18 cellular contexts compared by ENCODE assay signal in genomic region chr4:21830272-21830671, GRCh38.
A peak's percentile ranks its signal among the peaks of the same experiment; 100 is the strongest.
DNase-seq lines count a peak whose midpoint lies in the region; ATAC-seq and TF ChIP-seq lines count a peak whose summit lies in the region.
"Had no signal": no experiment of that assay in that cellular context is flagged by ENCODE, and none has a peak within 500 bp of the region (broad histone marks: within the 10 kb centered on the region; RNA-seq: fewer than 3 reads in every experiment).

No MANE protein-coding gene starts in this region.

- H3K9me3 Mint-ChIP-seq in MCF 10A (ENCODE audit: unreplicated experiment) = no peaks in the 10 kb centered on the region
- H3K9me3 Mint-ChIP-seq: GM23338 had no signal

- H3K79me2 ChIP-seq in mammary epithelial cell (ENCODE audit: insufficient read depth, low read length) = no peaks in the 10 kb centered on the region

- in situ Hi-C loops in mammary epithelial cell (cut with MboI; ENCODE audit: low sequenced_read_pairs in 2 of 2) = no loop called here

- BruUV-seq in MCF 10A (replicated peaks; lab: Mats Ljungman, UMichigan) (no TSS peak), mammary epithelial cell (replicated peaks; lab: Mats Ljungman, UMichigan) (no TSS peak)

- 86% methylated on average over 5 of the region's 5 CpGs for WGBS in mammary epithelial cell (ENCODE audit: low coverage, missing lambda C conversion rate)
- 66 to 88% (median 73%) methylated on average over 5 of the region's 5 CpGs for whole genome bisulfite sequencing in spleen, 5 donors

- intact Hi-C loops in MCF 10A (cut with micrococcal nuclease) = no loop called here
- intact Hi-C loops in mammary epithelial cell (cut with micrococcal nuclease) = no loop called here
- intact Hi-C loops in spleen (cut with DNase I; ENCODE audit: low total_unique reads) = no loop called here

- no peaks in the 10 kb centered on the region for H3K4me1 Mint-ChIP-seq in MCF 10A (ENCODE audit: insufficient read depth, unreplicated experiment)
- H3K4me1 Mint-ChIP-seq: CD14-positive monocyte, GM23338, IgD-negative memory B cell had no signal

- CTCF ChIA-PET in MCF 10A (lab: Yijun Ruan, JAX) = no interaction called here
- CTCF ChIA-PET in mammary epithelial cell (lab: Charles Lee; ENCODE audit: low non-redundant PET) = no interaction called here

- POLR2A ChIA-PET in MCF 10A (lab: Yijun Ruan, JAX) = interaction anchor here (0.6 kb wide), 1 partner anchor 32 kb away, joined by 3 read pairs; no protein-coding TSS in a partner anchor

- H3K4me3 Mint-ChIP-seq in MCF 10A (ENCODE audit: unreplicated experiment) = no peak overlapping the region
- H3K4me3 Mint-ChIP-seq: CD14-positive monocyte, GM23338, IgD-negative memory B cell had no signal

- H3K9ac ChIP-seq in mammary epithelial cell (ENCODE audit: insufficient read depth, low read length) = no peak overlapping the region

- no peaks in the 10 kb centered on the region for H3K27me3 Mint-ChIP-seq in MCF 10A (ENCODE audit: insufficient read depth, unreplicated experiment)
- H3K27me3 Mint-ChIP-seq: IgD-negative memory B cell had no signal

- dilution Hi-C loops in mammary epithelial cell (cut with HindIII; ENCODE audit: low sequenced_read_pairs) = no loop called here

- H3K4me2 ChIP-seq in mammary epithelial cell (ENCODE audit: insufficient read depth, low read depth, low read length) = no peak overlapping the region
- H3K4me2 ChIP-seq: GM23338 had no signal

- H3K27ac ChIP-seq in mammary epithelial cell (ENCODE audit: insufficient read depth, low read depth, low read length) (no peak overlapping the region), spleen (no peak overlapping the region)
- H3K27ac ChIP-seq: 22Rv1 had no signal

- DNase-seq in MCF 10A (ENCODE audit: unreplicated experiment) (peak; percentile 6), mammary epithelial cell (no peak), fibroblast of mammary gland (ENCODE audit: low read depth) (peak; percentile 20), spleen (peak; percentile 59), DMS79 treated with DMSO at 0.1 percent for 48 hours (lab: John Stamatoyannopoulos, UW) (no peak), NOMO-1 treated with DMSO at 0.1 percent for 48 hours (lab: John Stamatoyannopoulos, UW; ENCODE audit: unreplicated experiment) (no peak)
- DNase-seq: Karpas-422, NCI-H1105 treated with DMSO at 0.1 percent for 48 hours, NCI-H1694, NCI-H510A, NCI-H774, SW 1271 had no signal

- H2AFZ ChIP-seq in mammary epithelial cell (ENCODE audit: low read depth, low read length) = no peak overlapping the region
- H2AFZ ChIP-seq: GM23338 had no signal

- H3K4me3 ChIP-seq in mammary epithelial cell (replicated peaks in 1 of 3; ENCODE audit: insufficient read depth in 1 of 3, low read depth in 2 of 3, low read length in 3 of 3) = no peak overlapping the region
- no peak overlapping the region for H3K4me3 ChIP-seq in fibroblast of mammary gland (ENCODE audit: control insufficient read depth, low read depth, low read length)
- no peak overlapping the region for H3K4me3 ChIP-seq in spleen
- H3K4me3 ChIP-seq: GM23338 had no signal

- H3K4me1 ChIP-seq in mammary epithelial cell (ENCODE audit: insufficient read depth, low read length) (no peaks in the 10 kb centered on the region), spleen (no peaks in the 10 kb centered on the region)

- H4K20me1 ChIP-seq in mammary epithelial cell (ENCODE audit: insufficient read depth, low read length) = no peaks in the 10 kb centered on the region

- no peak for TF ChIP-seq CTCF in MCF 10A (IDR thresholded peaks at IDR 0.05; ENCODE audit: unreplicated experiment)
- TF ChIP-seq CTCF in mammary epithelial cell (conservative IDR thresholded peaks at IDR 0.05 in 1 of 2, IDR thresholded peaks at IDR 0.05 in 1 of 2; ENCODE audit: extremely low read depth in 1 of 2, insufficient read depth in 1 of 2, low read depth in 1 of 2, low read length in 2 of 2) = no peak
- no peak for TF ChIP-seq CTCF in fibroblast of mammary gland (conservative IDR thresholded peaks at IDR 0.05; ENCODE audit: control insufficient read depth, insufficient read depth, low read depth, low read length)
- TF ChIP-seq CTCF in spleen (IDR thresholded peaks at IDR 0.05 in 8 of 11, conservative IDR thresholded peaks at IDR 0.05 in 3 of 11) = no peak

- H3K27ac Mint-ChIP-seq in MCF 10A (ENCODE audit: low read depth, unreplicated experiment) = no peak overlapping the region
- H3K27ac Mint-ChIP-seq: CD14-positive monocyte, GM23338, IgD-negative memory B cell had no signal

- TF ChIP-seq POLR2A in spleen (IDR thresholded peaks at IDR 0.05) = no peak

- H3K9me3 ChIP-seq in mammary epithelial cell (replicated peaks; ENCODE audit: insufficient read depth, low read length) (no peaks in the 10 kb centered on the region), spleen (peaks cover 0 to 21% (median 9%) of the 10 kb centered on the region in 8 donors)

- H3K36me3 Mint-ChIP-seq in MCF 10A (ENCODE audit: insufficient read depth, unreplicated experiment) = no peaks in the 10 kb centered on the region
- H3K36me3 Mint-ChIP-seq: CD14-positive monocyte, IgD-negative memory B cell had no signal

- no peaks in the 10 kb centered on the region for H3K27me3 ChIP-seq in mammary epithelial cell (ENCODE audit: insufficient read depth, low read length)
- H3K27me3 ChIP-seq in spleen (replicated peaks in 1 of 7) = no peaks in the 10 kb centered on the region

- H3K36me3 ChIP-seq in mammary epithelial cell (ENCODE audit: insufficient read depth, low read length) = no peaks in the 10 kb centered on the region
- no peaks in the 10 kb centered on the region for H3K36me3 ChIP-seq in spleen

- ATAC-seq in SK-N-SH treated with all-trans-retinoic acid at 6 μM for 48 hours (peak; percentile 40; the same call in 1 of the 3 replicates), HG03139 (IDR thresholded peaks at IDR 0.05; ENCODE audit: unreplicated experiment) (no peak)
- ATAC-seq: GM23338 had no signal

TF ChIP-seq in SK-N-SH treated with all-trans-retinoic acid at 6 μM for 48 hours, 23 proteins besides CTCF, POLR2A, EP300 and RAD21:
- TF ChIP-seq SNAI2 (CRISPR knock-in tag; IDR thresholded peaks at IDR 0.05) (no peak), PPARA (CRISPR knock-in tag; IDR thresholded peaks at IDR 0.05; ENCODE audit: borderline replicate concordance) (no peak), ARNTL (CRISPR knock-in tag; IDR thresholded peaks at IDR 0.05; ENCODE audit: borderline replicate concordance, low read depth) (no peak), RARB (CRISPR knock-in tag; IDR thresholded peaks at IDR 0.05) (no peak), CSRNP3 (CRISPR knock-in tag; IDR thresholded peaks at IDR 0.05) (no peak)

Comparison
In these comparisons a context has a peak if more than half of its experiments do, and no peak if none do; other contexts are left out.
1. DNase-seq: peak in MCF 10A (single experiment), fibroblast of mammary gland (single experiment) and spleen (single experiment); none in mammary epithelial cell (single experiment), DMS79 treated with DMSO at 0.1 percent for 48 hours (single experiment) and NOMO-1 treated with DMSO at 0.1 percent for 48 hours (single experiment).